1 cellular context compared by ENCODE assay signal in the genomic region with DNA sequence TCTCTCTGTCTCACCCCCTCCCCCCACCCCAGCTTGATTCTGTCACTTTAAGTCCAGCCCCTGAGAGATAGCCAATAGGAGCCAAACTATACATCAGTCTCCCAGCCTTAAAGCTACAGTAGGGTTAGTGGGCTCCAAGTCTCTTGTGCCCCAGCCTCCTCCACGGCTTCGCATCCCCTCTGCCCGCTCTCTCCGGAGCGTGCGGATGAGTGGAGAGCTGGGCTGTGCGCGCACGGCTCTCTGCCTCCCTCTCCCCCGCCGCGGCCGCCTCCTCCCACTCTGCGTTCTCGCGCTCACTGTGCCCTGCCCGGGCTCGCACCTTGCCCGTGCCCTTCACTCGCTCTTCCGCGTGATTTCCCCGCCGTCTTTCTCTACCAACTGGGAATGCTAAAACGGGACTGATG.
TF ChIP-seq lines count a peak whose summit lies in the region.

Gene ESRRB, plus strand, starts transcription at position 137 of the 404 bp plus-strand sequence. Its CDS starts 265 bp downstream, at position 402.

TF ChIP-seq in IMR-90, 13 proteins besides CTCF, POLR2A, EP300 and RAD21 (continued from another document):
- TF ChIP-seq USF2 (IDR thresholded peaks at IDR 0.05; ENCODE audit: low read depth, low read length) = no peak
- TF ChIP-seq RCOR1 (IDR thresholded peaks at IDR 0.05; ENCODE audit: insufficient replicate concordance, low read length) = no peak
- no peak for TF ChIP-seq RFX5 (IDR thresholded peaks at IDR 0.05; ENCODE audit: low read depth, low read length)
- TF ChIP-seq MAZ (IDR thresholded peaks at IDR 0.05; ENCODE audit: borderline replicate concordance, low read depth, low read length) = no peak
- TF ChIP-seq MAFK (IDR thresholded peaks at IDR 0.05; ENCODE audit: low read depth, low read length) = no peak
- no peak for TF ChIP-seq CEBPB (IDR thresholded peaks at IDR 0.05; ENCODE audit: low read depth, low read length)
- TF ChIP-seq CHD1 (IDR thresholded peaks at IDR 0.05; ENCODE audit: low read depth, low read length) = no peak
- no peak for TF ChIP-seq SMC3 (IDR thresholded peaks at IDR 0.05; ENCODE audit: low read depth, low read length)
- TF ChIP-seq NFE2L2 (IDR thresholded peaks at IDR 0.05; ENCODE audit: low read depth, low read length) = no peak
